In the genomic region with DNA sequence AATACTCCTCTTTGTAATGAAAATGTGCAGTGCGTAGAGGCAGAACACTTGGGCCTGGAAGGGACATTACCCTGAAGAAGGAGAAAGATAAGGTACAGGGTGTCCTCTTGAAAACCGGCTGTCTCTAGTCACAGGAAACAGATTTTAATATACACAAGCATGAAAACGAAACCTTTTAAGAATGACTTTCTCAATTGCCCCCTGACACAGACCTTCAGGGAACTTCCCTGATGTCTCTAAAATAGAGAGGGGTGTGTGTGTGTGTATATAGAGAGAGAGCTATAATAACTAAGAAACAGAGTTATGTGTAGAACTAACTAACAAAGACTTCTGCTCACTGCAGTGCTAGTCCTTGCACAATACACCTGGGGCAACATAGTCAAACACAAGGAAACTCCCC, we compare ENCODE assay signal across 14 cellular contexts.
DNase-seq lines count a peak whose midpoint lies in the region; ATAC-seq lines count a peak whose summit lies in the region.
"Had no signal": no experiment of that assay in that cellular context is flagged by ENCODE, and none has a peak within 500 bp of the region (broad histone marks: within the 10 kb centered on the region; RNA-seq: fewer than 3 reads in every experiment).

No MANE protein-coding gene starts in this region.

- intact Hi-C loops in left colon (cut with DNase I, micrococcal nuclease): no loop called here

- ATAC-seq in GM18517 (IDR thresholded peaks at IDR 0.05; ENCODE audit: unreplicated experiment): peak; percentile 73
- peak; percentile 41 for ATAC-seq in GM19468 (IDR thresholded peaks at IDR 0.05; ENCODE audit: extremely low read depth, unreplicated experiment)
- peak; percentile 49 for ATAC-seq in HG03108 (IDR thresholded peaks at IDR 0.05; ENCODE audit: unreplicated experiment)
- ATAC-seq in left colon: peak; percentile 75
- ATAC-seq: stimulated activated naive CD8-positive, alpha-beta T cell treated with anti-CD3 and anti-CD28 coated beads, Interleukin-15, Interleukin-2, amounts not matched to agents 100 U/mL and 50 U/mL, for 24 hours had no signal

- in situ Hi-C loops in G401 (cut with HindIII; ENCODE audit: low sequenced_read_pairs): no loop called here

- DNase-seq in left colon (peak; percentile 6 to 36), G401 (ENCODE audit: low spot score) (no peak), cerebellar cortex (ENCODE audit: low spot score) (no peak), superior temporal gyrus (ENCODE audit: extremely low spot score) (no peak), dedifferentiated amniotic fluid mesenchymal stem cell (ENCODE audit: extremely low spot score) (no peak)
- DNase-seq: activated naive CD4-positive, alpha-beta T cell; NCI-H1048; nephron progenitor cell; NK-92 treated with Interleukin-12 subunit alpha and Interleukin-12 subunit beta, amount 100 ng/mL, for 24 hours; Right ventricle myocardium superior; stimulated activated naive CD8-positive, alpha-beta T cell treated with anti-CD3 and anti-CD28 coated beads, Interleukin-15, Interleukin-2, amounts not matched to agents 100 U/mL and 50 U/mL, for 24 hours had no signal

Comparison
In these comparisons a context has a peak if more than half of its experiments do, and no peak if none do; other contexts are left out.
1. DNase-seq: peak in left colon (2 of 2); none in G401 (single experiment), cerebellar cortex (single experiment), superior temporal gyrus (single experiment) and dedifferentiated amniotic fluid mesenchymal stem cell (single experiment).
2. Peak in every context shown above with its lines, with median percentiles within 50 percentile points of each other: ATAC-seq.